ENCODE assay signal across 4 cellular contexts in the genomic region with DNA sequence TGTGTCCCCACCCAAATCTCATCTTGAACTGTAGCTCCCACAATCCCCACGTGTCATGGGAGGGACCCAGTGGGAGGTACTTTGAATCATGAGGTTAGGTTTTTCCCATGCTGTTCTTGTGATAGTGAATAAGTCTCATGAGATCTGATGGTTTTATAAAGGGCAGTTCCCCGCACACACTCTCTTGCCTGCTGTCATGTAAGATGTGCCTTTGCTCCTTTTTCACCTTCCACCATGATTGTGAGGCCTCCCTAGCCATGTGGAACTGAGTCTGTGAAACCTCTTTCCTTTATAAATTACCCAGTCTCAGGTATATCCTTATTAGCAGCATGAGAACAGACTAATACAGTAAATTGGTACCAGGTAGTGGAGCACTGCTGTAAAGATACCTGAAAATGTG. TPM values are rescaled to one million over a fixed set of nuclear protein-coding genes. Genes with fewer than 3 reads are reported as not detected.
"Had no signal": no experiment of that assay in that cellular context is flagged by ENCODE, and none has a peak within 500 bp of the region (broad histone marks: within the 10 kb centered on the region; RNA-seq: fewer than 3 reads in every experiment).

No MANE protein-coding gene starts in this region.

RNA-seq across cellular contexts. Expression of a gene that starts 13.3 kb away (rescaled TPM):
- total RNA-seq: HT1080, IMR-90, M059J had no signal
- polyA plus RNA-seq: IMR-90, SK-N-SH had no signal
